ENCODE assay signal across 9 cellular contexts in genomic region chrX:40172980-40173661, GRCh38.
DNase-seq lines count a peak whose midpoint lies in the region; ATAC-seq and TF ChIP-seq lines count a peak whose summit lies in the region.
"Had no signal": no experiment of that assay in that cellular context is flagged by ENCODE, and none has a peak within 500 bp of the region (broad histone marks: within the 10 kb centered on the region; RNA-seq: fewer than 3 reads in every experiment).

No MANE protein-coding gene starts in this region.

- CTCF ChIA-PET in activated CD4-positive, alpha-beta T cell treated with anti-CD3 and anti-CD28 coated beads for 36 hours (lab: Charles Lee): interaction anchor here (0.7 kb wide), 1 partner anchor 76 kb away, joined by 3 read pairs; no protein-coding TSS in a partner anchor

- no peaks in the 10 kb centered on the region for H3K27me3 Mint-ChIP-seq in activated CD4-positive, alpha-beta T cell treated with anti-CD3 and anti-CD28 coated beads for 36 hours
- peaks cover 22% of the 10 kb centered on the region for H3K27me3 Mint-ChIP-seq in activated T-cell treated with anti-CD3 and anti-CD28 coated beads, Interleukin-2, amount 50 U/mL, for 72 hours (ENCODE audit: low read depth)

- H3K9me3 Mint-ChIP-seq in activated CD4-positive, alpha-beta T cell treated with anti-CD3 and anti-CD28 coated beads for 36 hours (ENCODE audit: low read depth): no peaks in the 10 kb centered on the region
- H3K9me3 Mint-ChIP-seq in activated T-cell treated with anti-CD3 and anti-CD28 coated beads, Interleukin-2, amount 50 U/mL, for 72 hours: no peaks in the 10 kb centered on the region

- H3K4me1 Mint-ChIP-seq in activated CD4-positive, alpha-beta T cell treated with anti-CD3 and anti-CD28 coated beads for 36 hours: peaks cover 28% of the 10 kb centered on the region
- peaks cover 53% of the 10 kb centered on the region for H3K4me1 Mint-ChIP-seq in activated T-cell treated with anti-CD3 and anti-CD28 coated beads, Interleukin-2, amount 50 U/mL, for 72 hours (ENCODE audit: low read depth)

- intact Hi-C loops in activated CD4-positive, alpha-beta T cell treated with anti-CD3 and anti-CD28 coated beads for 36 hours (cut with DNase I, micrococcal nuclease): loop anchor here (1.0 to 5.0 kb wide), 6 partner anchors 161 to 1372 kb away; partner anchors contain the start of genes DDX3X (in 1 of the 2) and MID1IP1 (in 1 of the 2)
- intact Hi-C loops in left lung (cut with DNase I): loop anchor here in 1 of 2 donors (10.0 kb wide), 1 partner anchor 158 kb away; no protein-coding TSS in a partner anchor

- no peak for DNase-seq in activated CD4-positive, alpha-beta T cell treated with anti-CD3 and anti-CD28 coated beads for 36 hours
- DNase-seq in activated CD4-positive, alpha-beta T cell treated with anti-CD3 and anti-CD28 coated beads for 48 hours: no peak
- DNase-seq in activated T-cell treated with anti-CD3 and anti-CD28 coated beads, Interleukin-2, amount 50 U/mL, for 72 hours: no peak
- DNase-seq in left lung (no peak), suprapubic skin (ENCODE audit: low spot score in 2 of 2) (peak in 1 of 2 donors; percentile 4), SHP77 treated with DMSO at 0.1 percent for 48 hours (lab: John Stamatoyannopoulos, UW) (no peak), NCI-H146 (lab: John Stamatoyannopoulos, UW) (no peak)

- H3K4me1 ChIP-seq in left lung: peaks cover 6 to 45% of the 10 kb centered on the region in 2 donors
- peaks cover 47% of the 10 kb centered on the region for H3K4me1 ChIP-seq in suprapubic skin

- H3K27me3 ChIP-seq in left lung: peaks cover 0 to 42% of the 10 kb centered on the region in 2 donors
- no peaks in the 10 kb centered on the region for H3K27me3 ChIP-seq in suprapubic skin

- H3K27ac ChIP-seq in left lung (peak overlapping the region; percentile 77 to 78), suprapubic skin (peak overlapping the region; percentile 84)
- H3K27ac ChIP-seq: A549 had no signal

- POLR2A ChIA-PET in activated CD4-positive, alpha-beta T cell treated with anti-CD3 and anti-CD28 coated beads for 36 hours (lab: Charles Lee): interaction anchor here (0.7 kb wide), 1 partner anchor 75 kb away, joined by 4 read pairs; the partner anchor contains the start of gene BCOR

- 47% methylated on average over 14 of the region's 14 CpGs for WGBS in suprapubic skin

- no peak for TF ChIP-seq CTCF in left lung (IDR thresholded peaks at IDR 0.05)
- TF ChIP-seq CTCF in suprapubic skin (IDR thresholded peaks at IDR 0.05): no peak

- TF ChIP-seq EP300 in suprapubic skin (IDR thresholded peaks at IDR 0.05): no peak

- H3K27ac Mint-ChIP-seq in activated CD4-positive, alpha-beta T cell treated with anti-CD3 and anti-CD28 coated beads for 36 hours: peak overlapping the region; percentile 99
- H3K27ac Mint-ChIP-seq in activated T-cell treated with anti-CD3 and anti-CD28 coated beads, Interleukin-2, amount 50 U/mL, for 72 hours: peak overlapping the region; percentile 97

- H3K4me3 Mint-ChIP-seq in activated CD4-positive, alpha-beta T cell treated with anti-CD3 and anti-CD28 coated beads for 36 hours: peak overlapping the region; percentile 80
- H3K4me3 Mint-ChIP-seq in activated T-cell treated with anti-CD3 and anti-CD28 coated beads, Interleukin-2, amount 50 U/mL, for 72 hours: peak overlapping the region; percentile 95 to 98

- H3K4me3 ChIP-seq in left lung (peak overlapping the region in 1 of 2 donors; percentile 42), suprapubic skin (peak overlapping the region; percentile 51)
- H3K4me3 ChIP-seq: A549 had no signal

- H3K36me3 Mint-ChIP-seq in activated CD4-positive, alpha-beta T cell treated with anti-CD3 and anti-CD28 coated beads for 36 hours (ENCODE audit: low read depth): peaks cover 8% of the 10 kb centered on the region
- peaks cover 1 to 12% of the 10 kb centered on the region in 2 donors for H3K36me3 Mint-ChIP-seq in activated T-cell treated with anti-CD3 and anti-CD28 coated beads, Interleukin-2, amount 50 U/mL, for 72 hours (ENCODE audit: insufficient read depth in 2 of 2)

- TF ChIP-seq POLR2A in suprapubic skin (IDR thresholded peaks at IDR 0.05): no peak

- H3K36me3 ChIP-seq in left lung: no peaks in the 10 kb centered on the region
- no peaks in the 10 kb centered on the region for H3K36me3 ChIP-seq in suprapubic skin

- no peak for ATAC-seq in activated CD4-positive, alpha-beta T cell treated with anti-CD3 and anti-CD28 coated beads for 36 hours
- no peak for ATAC-seq in activated T-cell treated with anti-CD3 and anti-CD28 coated beads, Interleukin-2, amount 50 U/mL, for 72 hours (replicated peaks in 1 of 2)
- ATAC-seq in left lung: no peak
- ATAC-seq in GM21367 (IDR thresholded peaks at IDR 0.05; ENCODE audit: unreplicated experiment): no peak
- ATAC-seq: A549 had no signal

- H3K9me3 ChIP-seq in left lung (no peaks in the 10 kb centered on the region), suprapubic skin (no peaks in the 10 kb centered on the region)
- H3K9me3 ChIP-seq: A549 had no signal
